In the genomic region with DNA sequence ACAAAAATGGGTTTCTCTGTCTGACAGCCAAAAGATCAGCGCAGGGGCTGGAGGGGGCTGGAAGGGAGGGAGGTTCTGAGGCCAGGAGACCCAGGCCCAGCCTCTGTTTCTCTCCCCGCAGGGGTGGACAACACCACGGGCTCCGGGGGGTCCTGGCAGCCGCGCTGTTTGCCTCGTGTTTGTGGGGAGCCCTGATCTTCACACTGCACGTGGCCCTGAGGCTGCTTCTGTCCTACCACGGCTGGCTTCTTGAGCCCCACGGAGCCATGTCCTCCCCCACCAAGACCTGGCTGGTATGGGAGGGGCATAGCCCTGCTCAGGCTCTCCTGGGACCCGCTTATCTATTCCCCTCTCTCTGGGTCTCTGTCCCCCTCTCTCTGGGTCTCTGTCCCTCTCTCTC, we compare ENCODE assay signal across 20 cellular contexts. TPM values are rescaled to one million over a fixed set of nuclear protein-coding genes. Genes with fewer than 3 reads are reported as not detected.
A peak's percentile ranks its signal among the peaks of the same experiment; 100 is the strongest.
DNase-seq lines count a peak whose midpoint lies in the region; ATAC-seq, FAIRE-seq and TF ChIP-seq lines count a peak whose summit lies in the region.
"Had no signal": no experiment of that assay in that cellular context is flagged by ENCODE, and none has a peak within 500 bp of the region (broad histone marks: within the 10 kb centered on the region; RNA-seq: fewer than 3 reads in every experiment).

No MANE protein-coding gene starts in this region.

- no peak overlapping the region for H3K27ac Mint-ChIP-seq in activated CD8-positive, alpha-beta T cell treated with anti-CD3 and anti-CD28 coated beads, Interleukin-2, amount 10 ng/mL, durations not matched to agents 7 days and 5 days
- H3K27ac Mint-ChIP-seq in activated CD8-positive, alpha-beta T cell treated with anti-CD3 and anti-CD28 coated beads for 36 hours, result no peak overlapping the region

- H3K27me3 ChIP-seq in HCT116 (ENCODE audit: insufficient read depth, low read length) (no peaks in the 10 kb centered on the region), K562 (ENCODE audit: control insufficient read depth in 2 of 2, insufficient read depth in 2 of 2, low read length in 2 of 2) (no peaks in the 10 kb centered on the region)
- H3K27me3 ChIP-seq: BLaER1 treated with 17β-estradiol and CSF1 and Interleukin-3, amounts not matched to agents 10 nM and 100 nM had no signal

- no peak for TF ChIP-seq EP300 in K562 (IDR thresholded peaks at IDR 0.05; ENCODE audit: low read length)

- no peak for TF ChIP-seq CTCF in activated CD8-positive, alpha-beta T cell treated with anti-CD3 and anti-CD28 coated beads for 36 hours (IDR thresholded peaks at IDR 0.05)
- TF ChIP-seq CTCF in HCT116 (IDR thresholded peaks at IDR 0.05 in 2 of 3, conservative IDR thresholded peaks at IDR 0.05 in 1 of 3; ENCODE audit: borderline replicate concordance in 1 of 3, insufficient read depth in 1 of 3, low read depth in 2 of 3, low read length in 2 of 3), result no peak
- no peak for TF ChIP-seq CTCF in K562 (IDR thresholded peaks at IDR 0.05 in 2 of 3, conservative IDR thresholded peaks at IDR 0.05 in 1 of 3; ENCODE audit: insufficient read depth in 2 of 3, low read depth in 1 of 3, low read length in 3 of 3)

- H3K9me3 Mint-ChIP-seq in activated CD8-positive, alpha-beta T cell treated with anti-CD3 and anti-CD28 coated beads, Interleukin-2, amount 10 ng/mL, durations not matched to agents 7 days and 5 days (ENCODE audit: insufficient read depth), result no peaks in the 10 kb centered on the region
- no peaks in the 10 kb centered on the region for H3K9me3 Mint-ChIP-seq in activated CD8-positive, alpha-beta T cell treated with anti-CD3 and anti-CD28 coated beads for 36 hours
- H3K9me3 Mint-ChIP-seq: CD8-positive, alpha-beta memory T cell had no signal

- no peaks in the 10 kb centered on the region for H3K9me3 ChIP-seq in HCT116 (ENCODE audit: control insufficient read depth in 1 of 2, insufficient read depth in 1 of 2, low read depth in 1 of 2, low read length in 2 of 2)
- no peaks in the 10 kb centered on the region for H3K9me3 ChIP-seq in K562 (replicated peaks; ENCODE audit: control insufficient read depth, insufficient read depth, low read depth, low read length)
- H3K9me3 ChIP-seq: BLaER1 treated with 17β-estradiol and CSF1 and Interleukin-3, amounts not matched to agents 10 nM and 100 nM had no signal

- no TSS peak for BruUV-seq in HCT116 (replicated peaks; lab: Mats Ljungman, UMichigan)
- BruUV-seq in K562 (replicated peaks; lab: Mats Ljungman, UMichigan), result no TSS peak

- no peaks in the 10 kb centered on the region for H3K36me3 Mint-ChIP-seq in activated CD8-positive, alpha-beta T cell treated with anti-CD3 and anti-CD28 coated beads, Interleukin-2, amount 10 ng/mL, durations not matched to agents 7 days and 5 days (ENCODE audit: low read depth)
- no peaks in the 10 kb centered on the region for H3K36me3 Mint-ChIP-seq in activated CD8-positive, alpha-beta T cell treated with anti-CD3 and anti-CD28 coated beads for 36 hours (ENCODE audit: low read depth)
- H3K36me3 Mint-ChIP-seq: CD8-positive, alpha-beta memory T cell had no signal

- H3K9ac ChIP-seq in HCT116 (ENCODE audit: low read length) (no peak overlapping the region), K562 (ENCODE audit: insufficient read depth in 1 of 2, low read depth in 2 of 2, low read length in 2 of 2) (peak overlapping the region; percentile 52 to 80; a peak in 3 of 4 replicates)
- H3K9ac ChIP-seq: BLaER1 treated with 17β-estradiol and CSF1 and Interleukin-3, amounts not matched to agents 10 nM and 100 nM; GM23248 had no signal

- no peaks in the 10 kb centered on the region for H3K9me1 ChIP-seq in K562 (ENCODE audit: control insufficient read depth, insufficient read depth, low read length)

- no peaks in the 10 kb centered on the region for H3K9me2 ChIP-seq in HCT116 (ENCODE audit: insufficient read depth)

- no peak overlapping the region for H3K4me3 Mint-ChIP-seq in activated CD8-positive, alpha-beta T cell treated with anti-CD3 and anti-CD28 coated beads, Interleukin-2, amount 10 ng/mL, durations not matched to agents 7 days and 5 days
- H3K4me3 Mint-ChIP-seq in activated CD8-positive, alpha-beta T cell treated with anti-CD3 and anti-CD28 coated beads for 36 hours, result no peak overlapping the region
- H3K4me3 Mint-ChIP-seq: CD8-positive, alpha-beta memory T cell had no signal

- H3K27me3 Mint-ChIP-seq in activated CD8-positive, alpha-beta T cell treated with anti-CD3 and anti-CD28 coated beads, Interleukin-2, amount 10 ng/mL, durations not matched to agents 7 days and 5 days (ENCODE audit: low read depth), result no peaks in the 10 kb centered on the region
- H3K27me3 Mint-ChIP-seq in activated CD8-positive, alpha-beta T cell treated with anti-CD3 and anti-CD28 coated beads for 36 hours, result no peaks in the 10 kb centered on the region

- H2AFZ ChIP-seq in HCT116 (ENCODE audit: low read depth, low read length, poor library complexity, severe bottlenecking) (no peak overlapping the region), K562 (ENCODE audit: low read depth, low read length) (peak overlapping the region; percentile 94)
- H2AFZ ChIP-seq: GM23248 had no signal

- H3K4me3 ChIP-seq in HCT116 (replicated peaks in 1 of 2; ENCODE audit: low read depth in 1 of 2, low read length in 2 of 2), result no peak overlapping the region
- H3K4me3 ChIP-seq in K562, result no peak overlapping the region
- H3K4me3 ChIP-seq: BLaER1 treated with 17β-estradiol and CSF1 and Interleukin-3, amounts not matched to agents 10 nM and 100 nM; GM23248 had no signal

- H3K4me2 ChIP-seq in HCT116 (ENCODE audit: low read length) (no peak overlapping the region), K562 (ENCODE audit: insufficient read depth, low read length) (peak overlapping the region; percentile 46; the same call in 1 of the 2 replicates)
- H3K4me2 ChIP-seq: BLaER1 treated with 17β-estradiol and CSF1 and Interleukin-3, amounts not matched to agents 10 nM and 100 nM had no signal

- no peak for FAIRE-seq in K562 (lab: Jason Lieb, UNC)
- FAIRE-seq: A204.1, G401.6, RCC 7860 had no signal

- H3K4me1 ChIP-seq in HCT116 (ENCODE audit: control insufficient read depth in 1 of 2, insufficient read depth in 2 of 2, low read length in 2 of 2) (peaks cover 4 to 14% of the 10 kb centered on the region in 2 experiments; a peak in 3 of 4 replicates), K562 (replicated peaks in 1 of 2; ENCODE audit: control insufficient read depth in 2 of 2, insufficient read depth in 2 of 2, low read length in 2 of 2) (peaks cover 10 to 17% of the 10 kb centered on the region in 2 experiments; a peak in 4 of 5 replicates)

- DNase-seq in activated CD8-positive, alpha-beta T cell treated with anti-CD3 and anti-CD28 coated beads, Interleukin-2, amount 10 ng/mL, durations not matched to agents 7 days and 5 days, result no peak
- no peak for DNase-seq in activated CD8-positive, alpha-beta T cell treated with anti-CD3 and anti-CD28 coated beads for 36 hours
- DNase-seq in HCT116 (ENCODE audit: low read depth, low spot score) (no peak), K562 (ENCODE audit: extremely low read depth in 1 of 4, low spot score in 3 of 4) (peak in 2 of 4 experiments; percentile 49), sciatic nerve (ENCODE audit: low spot score) (no peak), NOMO-1 treated with dmso at 0.1 percent for 144 hours (lab: John Stamatoyannopoulos, UW; ENCODE audit: unreplicated experiment) (no peak), islet precursor cell (no peak), mucosa of gallbladder (ENCODE audit: low spot score) (no peak)
- DNase-seq: CD8-positive, alpha-beta memory T cell; DMS79 treated with DMSO at 0.1 percent for 48 hours; GM23248; NCI-H1092 treated with DMSO at 0.1 percent for 48 hours; NCI-H1694; NCI-H524 treated with DMSO at 0.1 percent for 48 hours; SHP77 had no signal

- no peaks in the 10 kb centered on the region for H3K79me2 ChIP-seq in HCT116 (ENCODE audit: insufficient read depth, low read length)
- H3K79me2 ChIP-seq in K562 (ENCODE audit: control insufficient read depth, insufficient read depth, low read length), result no peaks in the 10 kb centered on the region

- H4K20me1 ChIP-seq in HCT116 (ENCODE audit: insufficient read depth) (no peaks in the 10 kb centered on the region), K562 (replicated peaks; ENCODE audit: control insufficient read depth, insufficient read depth, low read length) (no peaks in the 10 kb centered on the region)
- H4K20me1 ChIP-seq: BLaER1 treated with 17β-estradiol and CSF1 and Interleukin-3, amounts not matched to agents 10 nM and 100 nM had no signal

- CTCF ChIA-PET in activated CD8-positive, alpha-beta T cell treated with anti-CD3 and anti-CD28 coated beads, Interleukin-2, amount 10 ng/mL, durations not matched to agents 7 days and 5 days (lab: Charles Lee), result interaction anchor here (1.2 kb wide), 1 partner anchor 28 kb away, joined by 3 read pairs; no protein-coding TSS in a partner anchor
- CTCF ChIA-PET in activated CD8-positive, alpha-beta T cell treated with anti-CD3 and anti-CD28 coated beads for 36 hours (lab: Charles Lee), result interaction anchor here (0.7 to 3.3 kb wide), 2 partner anchors 17 to 22 kb away, joined by 3 to 11 read pairs; no protein-coding TSS in a partner anchor
- CTCF ChIA-PET in HCT116 (lab: Charles Lee) (no interaction called here), K562 (lab: Yijun Ruan, JAX; ENCODE audit: low intra/inter-chr PET ratio) (no interaction called here)

- in situ Hi-C loops in K562 (cut with MboI), result no loop called here

- RAD21 ChIA-PET in HCT116 (lab: Charles Lee; ENCODE audit: low non-redundant PET in 1 of 2, low total read pairs in 2 of 2, uncharacterized antibody in 2 of 2, unreplicated experiment in 2 of 2), result no interaction called here

- intact Hi-C loops in activated CD8-positive, alpha-beta T cell treated with anti-CD3 and anti-CD28 coated beads for 36 hours (cut with micrococcal nuclease), result no loop called here
- intact Hi-C loops in HCT116 (cut with micrococcal nuclease) (no loop called here), K562 (cut with micrococcal nuclease) (no loop called here), sciatic nerve (cut with DNase I) (no loop called here)

- ATAC-seq in activated CD8-positive, alpha-beta T cell treated with anti-CD3 and anti-CD28 coated beads, Interleukin-2, amount 10 ng/mL, durations not matched to agents 7 days and 5 days, result peak; percentile 55
- ATAC-seq in activated CD8-positive, alpha-beta T cell treated with anti-CD3 and anti-CD28 coated beads for 36 hours, result no peak
- ATAC-seq in HCT116 (peak; percentile 45), K562 (peak; percentile 79), sciatic nerve (peak; percentile 14)

- TF ChIP-seq RAD21 in HCT116 (IDR thresholded peaks at IDR 0.05; ENCODE audit: low read depth) (no peak), K562 (CRISPR knock-in tag; conservative IDR thresholded peaks at IDR 0.05 in 1 of 2, IDR thresholded peaks at IDR 0.05 in 1 of 2) (no peak)

- H3K4me1 Mint-ChIP-seq in activated CD8-positive, alpha-beta T cell treated with anti-CD3 and anti-CD28 coated beads, Interleukin-2, amount 10 ng/mL, durations not matched to agents 7 days and 5 days (ENCODE audit: low read depth), result no peaks in the 10 kb centered on the region
- no peaks in the 10 kb centered on the region for H3K4me1 Mint-ChIP-seq in activated CD8-positive, alpha-beta T cell treated with anti-CD3 and anti-CD28 coated beads for 36 hours (ENCODE audit: low read depth)
- H3K4me1 Mint-ChIP-seq: CD8-positive, alpha-beta memory T cell had no signal

- no peaks in the 10 kb centered on the region for H3K36me3 ChIP-seq in HCT116 (ENCODE audit: control insufficient read depth in 1 of 2, insufficient read depth in 2 of 2, low read length in 2 of 2)
- H3K36me3 ChIP-seq in K562 (ENCODE audit: control insufficient read depth, insufficient read depth, low read length), result no peaks in the 10 kb centered on the region
- H3K36me3 ChIP-seq: BLaER1 treated with 17β-estradiol and CSF1 and Interleukin-3, amounts not matched to agents 10 nM and 100 nM had no signal

- TF ChIP-seq POLR2A in HCT116 (IDR thresholded peaks at IDR 0.05; ENCODE audit: borderline replicate concordance, extremely low read depth, insufficient read depth, insufficient read length), result no peak
- TF ChIP-seq POLR2A in K562 (conservative IDR thresholded peaks at IDR 0.05), result no peak

- POLR2A ChIA-PET in activated CD8-positive, alpha-beta T cell treated with anti-CD3 and anti-CD28 coated beads, Interleukin-2, amount 10 ng/mL, durations not matched to agents 7 days and 5 days (lab: Charles Lee), result interaction anchor here (0.6 kb wide), 1 partner anchor 148 kb away, joined by 3 read pairs; no protein-coding TSS in a partner anchor
- POLR2A ChIA-PET in activated CD8-positive, alpha-beta T cell treated with anti-CD3 and anti-CD28 coated beads for 36 hours (lab: Charles Lee), result interaction anchor here (1.6 kb wide), 1 partner anchor 16 kb away, joined by 6 read pairs; no protein-coding TSS in a partner anchor
- POLR2A ChIA-PET in HCT116 (lab: Charles Lee) (interaction anchor here (1.2 kb wide), 1 partner anchor 17 kb away, joined by 5 read pairs; no protein-coding TSS in a partner anchor), K562 (lab: Yijun Ruan, JAX) (interaction anchor here (0.9 kb wide), 1 partner anchor 8 kb away, joined by 4 read pairs; no protein-coding TSS in a partner anchor)

- no peak overlapping the region for H3K27ac ChIP-seq in HCT116 (ENCODE audit: low read depth, low read length)
- peak overlapping the region; percentile 19; the same call in 2 of the 3 replicates for H3K27ac ChIP-seq in K562 (ENCODE audit: extremely low read depth, low read depth, low read length)
- H3K27ac ChIP-seq: BLaER1 treated with 17β-estradiol and CSF1 and Interleukin-3, amounts not matched to agents 10 nM and 100 nM; GM23248 had no signal

- 38% methylated on average over 11 of the region's 11 CpGs for whole genome bisulfite sequencing in K562 (ENCODE audit: insufficient coverage, low coverage, missing lambda C conversion rate)

RNA-seq across cellular contexts. Expression of a gene that starts 9.6 kb away (rescaled TPM):
- under 1 TPM; 0.52 to 0.82 TPM for total RNA-seq in activated CD8-positive, alpha-beta T cell treated with anti-CD3 and anti-CD28 coated beads, Interleukin-2, amount 10 ng/mL, durations not matched to agents 7 days and 5 days
- 1 to 10 TPM in 1 of 2 experiments, under 1 TPM in 1; 0.69 to 1.0 TPM for total RNA-seq in activated CD8-positive, alpha-beta T cell treated with anti-CD3 and anti-CD28 coated beads for 36 hours
- total RNA-seq in HCT116 (2021; ENCODE audit: unreplicated experiment), result 12.0 TPM
- 17.6 and 18.4 TPM in 2 replicates for polyA plus RNA-seq in HCT116 (2012)
- total RNA-seq in K562 (2011; cell fraction: chromatin; rRNA removed; ENCODE audit: low replicate concordance), result 2.6 and 5.2 TPM in 2 replicates
- total RNA-seq in K562 (2011; cell fraction: nucleolus; rRNA removed), result 3.6 and 3.7 TPM in 2 replicates
- 1.8 and 3.9 TPM in 2 replicates for total RNA-seq in K562 (2011; cell fraction: nucleoplasm; rRNA removed)
- 2.5 and 2.7 TPM in 2 replicates for total RNA-seq in K562 (2014; rRNA removed)
- 1.9 and 3.0 TPM in 2 replicates for total RNA-seq in K562 (2014; rRNA removed; fragmentation: Illumina TruSeq; extraction: Trizol)
- 2.1 and 2.8 TPM in 2 replicates for total RNA-seq in K562 (2015; rRNA removed; fragmentation: Illumina TruSeq; extraction: Trizol)
- 3.1 and 4.4 TPM in 2 replicates for total RNA-seq in K562 (2021)
- 1.9 and 3.6 TPM in 2 replicates for polyA plus RNA-seq in K562 (2011; rRNA removed)
- polyA plus RNA-seq in K562 (2011; cell fraction: cytosol; rRNA removed), result 4.7 and 7.4 TPM in 2 replicates
- 3.6 and 4.2 TPM in 2 replicates for polyA plus RNA-seq in K562 (2011; cell fraction: nucleus; rRNA removed)
- polyA plus RNA-seq in K562 (2012), result 5.1 and 6.1 TPM in 2 replicates
- 4.8 and 5.1 TPM in 2 replicates for polyA plus RNA-seq in K562 (2014; fragmentation: Illumina TruSeq; extraction: Trizol)
- polyA plus RNA-seq in K562 (2014; fragmentation: Nextera tagmentation; extraction: Ambion mirVana), result 10 to 100 TPM; 11.5 to 12.3 TPM
- polyA plus RNA-seq in K562 (2014; rRNA removed), result 2.1 and 4.0 TPM in 2 replicates
- 0.53 and 0.96 TPM in 2 replicates for polyA minus RNA-seq in K562 (2011; rRNA and poly(A)+ RNA removed)
- not detected in 2 replicates for polyA minus RNA-seq in K562 (2011; cell fraction: cytosol; rRNA and poly(A)+ RNA removed)
- 0.27 and 2.1 TPM in 2 replicates for polyA minus RNA-seq in K562 (2011; cell fraction: nucleus; rRNA and poly(A)+ RNA removed)
- total RNA-seq in sciatic nerve, result 5.9 TPM
- 14.2 TPM for total RNA-seq in mucosa of gallbladder
- total RNA-seq: MCF 10A had no signal
- polyA plus RNA-seq: CD8-positive, alpha-beta memory T cell had no signal

RNA-seq across cellular contexts. Expression of a gene that starts 11.2 kb away (rescaled TPM):
- total RNA-seq in activated CD8-positive, alpha-beta T cell treated with anti-CD3 and anti-CD28 coated beads, Interleukin-2, amount 10 ng/mL, durations not matched to agents 7 days and 5 days, result 1 to 10 TPM; 4.4 to 4.5 TPM
- 1 to 10 TPM; 5.2 to 6.2 TPM for total RNA-seq in activated CD8-positive, alpha-beta T cell treated with anti-CD3 and anti-CD28 coated beads for 36 hours
- 12.1 TPM for total RNA-seq in HCT116 (2021; ENCODE audit: unreplicated experiment)
- polyA plus RNA-seq in HCT116 (2012), result 6.4 and 7.6 TPM in 2 replicates
- 13.0 and 50.8 TPM in 2 replicates for total RNA-seq in K562 (2011; cell fraction: chromatin; rRNA removed; ENCODE audit: low replicate concordance)
- 29.6 and 33.4 TPM in 2 replicates for total RNA-seq in K562 (2011; cell fraction: nucleolus; rRNA removed)
- total RNA-seq in K562 (2011; cell fraction: nucleoplasm; rRNA removed), result 21.0 and 23.9 TPM in 2 replicates
- 2.4 and 2.7 TPM in 2 replicates for total RNA-seq in K562 (2014; rRNA removed)
- total RNA-seq in K562 (2014; rRNA removed; fragmentation: Illumina TruSeq; extraction: Trizol), result 0.32 and 0.47 TPM in 2 replicates
- total RNA-seq in K562 (2015; rRNA removed; fragmentation: Illumina TruSeq; extraction: Trizol), result 1.9 and 2.4 TPM in 2 replicates
- total RNA-seq in K562 (2021), result 5.4 and 7.0 TPM in 2 replicates
- polyA plus RNA-seq in K562 (2011; rRNA removed), result 1.3 and 2.2 TPM in 2 replicates
- polyA plus RNA-seq in K562 (2011; cell fraction: cytosol; rRNA removed), result 1.8 and 4.7 TPM in 2 replicates
- 24.4 and 55.5 TPM in 2 replicates for polyA plus RNA-seq in K562 (2011; cell fraction: nucleus; rRNA removed)
- polyA plus RNA-seq in K562 (2012), result 3.6 and 4.4 TPM in 2 replicates
- polyA plus RNA-seq in K562 (2014; fragmentation: Illumina TruSeq; extraction: Trizol), result 2.1 and 2.7 TPM in 2 replicates
- polyA plus RNA-seq in K562 (2014; fragmentation: Nextera tagmentation; extraction: Ambion mirVana), result under 1 TPM in 1 of 2 experiments, not detected in 1; 0.13 TPM
- 5.7 and 8.4 TPM in 2 replicates for polyA plus RNA-seq in K562 (2014; rRNA removed)
- 0.15 and 0.60 TPM in 2 replicates for polyA minus RNA-seq in K562 (2011; rRNA and poly(A)+ RNA removed)
- polyA minus RNA-seq in K562 (2011; cell fraction: cytosol; rRNA and poly(A)+ RNA removed), result 1.0 and 1.3 TPM in 2 replicates
- 6.1 and 6.9 TPM in 2 replicates for polyA minus RNA-seq in K562 (2011; cell fraction: nucleus; rRNA and poly(A)+ RNA removed)
- 3.7 TPM for total RNA-seq in sciatic nerve
- 1.3 TPM for total RNA-seq in mucosa of gallbladder
- total RNA-seq: GM23248 had no signal

RNA-seq across cellular contexts. Expression of a gene that starts 23.5 kb away (rescaled TPM):
- 100 to 1,000 TPM; 160 to 169 TPM for total RNA-seq in activated CD8-positive, alpha-beta T cell treated with anti-CD3 and anti-CD28 coated beads, Interleukin-2, amount 10 ng/mL, durations not matched to agents 7 days and 5 days
- total RNA-seq in activated CD8-positive, alpha-beta T cell treated with anti-CD3 and anti-CD28 coated beads for 36 hours, result 100 to 1,000 TPM; 419 to 437 TPM
- total RNA-seq in HCT116 (2021; ENCODE audit: unreplicated experiment) (428 TPM), K562 (2014; rRNA removed) (371 and 483 TPM in 2 replicates), K562 (2014; rRNA removed; fragmentation: Illumina TruSeq; extraction: Trizol) (132 and 169 TPM in 2 replicates), K562 (2015; rRNA removed; fragmentation: Illumina TruSeq; extraction: Trizol) (326 and 337 TPM in 2 replicates), K562 (2021) (324 and 326 TPM in 2 replicates), sciatic nerve (103 TPM), mucosa of gallbladder (103 TPM)
- 595 and 673 TPM in 2 replicates for polyA plus RNA-seq in HCT116 (2012)
- total RNA-seq in K562 (2011; cell fraction: chromatin; rRNA removed; ENCODE audit: low replicate concordance), result 329 and 693 TPM in 2 replicates
- 420 and 469 TPM in 2 replicates for total RNA-seq in K562 (2011; cell fraction: nucleolus; rRNA removed)
- 336 and 338 TPM in 2 replicates for total RNA-seq in K562 (2011; cell fraction: nucleoplasm; rRNA removed)
- polyA plus RNA-seq in K562 (2011; rRNA removed) (407 and 436 TPM in 2 replicates), K562 (2014; fragmentation: Illumina TruSeq; extraction: Trizol) (446 and 465 TPM in 2 replicates), K562 (2014; fragmentation: Nextera tagmentation; extraction: Ambion mirVana) (10 to 100 TPM; 13.3 to 74.0 TPM), K562 (2014; rRNA removed) (464 and 510 TPM in 2 replicates)
- 562 and 863 TPM in 2 replicates for polyA plus RNA-seq in K562 (2011; cell fraction: cytosol; rRNA removed)
- polyA plus RNA-seq in K562 (2011; cell fraction: nucleus; rRNA removed), result 575 and 667 TPM in 2 replicates
- polyA plus RNA-seq in K562 (2012), result 194 and 423 TPM in 2 replicates
- polyA minus RNA-seq in K562 (2011; rRNA and poly(A)+ RNA removed), result 337 and 429 TPM in 2 replicates
- 187 and 188 TPM in 2 replicates for polyA minus RNA-seq in K562 (2011; cell fraction: cytosol; rRNA and poly(A)+ RNA removed)
- polyA minus RNA-seq in K562 (2011; cell fraction: nucleus; rRNA and poly(A)+ RNA removed), result 171 and 244 TPM in 2 replicates

RNA-seq across cellular contexts. Expression of a gene that starts 34.8 kb away (rescaled TPM):
- 10 to 100 TPM; 84.7 to 87.7 TPM for total RNA-seq in activated CD8-positive, alpha-beta T cell treated with anti-CD3 and anti-CD28 coated beads, Interleukin-2, amount 10 ng/mL, durations not matched to agents 7 days and 5 days
- total RNA-seq in activated CD8-positive, alpha-beta T cell treated with anti-CD3 and anti-CD28 coated beads for 36 hours, result 10 to 100 TPM; 63.4 to 64.6 TPM
- total RNA-seq in HCT116 (2021; ENCODE audit: unreplicated experiment) (93.9 TPM), K562 (2014; rRNA removed) (128 and 169 TPM in 2 replicates), K562 (2014; rRNA removed; fragmentation: Illumina TruSeq; extraction: Trizol) (17.0 and 18.8 TPM in 2 replicates), K562 (2015; rRNA removed; fragmentation: Illumina TruSeq; extraction: Trizol) (26.5 and 29.4 TPM in 2 replicates), K562 (2021) (183 and 185 TPM in 2 replicates), sciatic nerve (11.5 TPM), mucosa of gallbladder (18.9 TPM)
- polyA plus RNA-seq in HCT116 (2012), result 71.6 and 83.5 TPM in 2 replicates
- total RNA-seq in K562 (2011; cell fraction: chromatin; rRNA removed; ENCODE audit: low replicate concordance), result 31.5 and 83.3 TPM in 2 replicates
- total RNA-seq in K562 (2011; cell fraction: nucleolus; rRNA removed), result 79.4 and 85.7 TPM in 2 replicates
- 47.0 and 50.7 TPM in 2 replicates for total RNA-seq in K562 (2011; cell fraction: nucleoplasm; rRNA removed)
- polyA plus RNA-seq in K562 (2011; rRNA removed) (81.2 and 95.3 TPM in 2 replicates), K562 (2014; fragmentation: Illumina TruSeq; extraction: Trizol) (85.6 and 184 TPM in 2 replicates), K562 (2014; fragmentation: Nextera tagmentation; extraction: Ambion mirVana) (1 to 10 TPM; 7.4 to 7.5 TPM), K562 (2014; rRNA removed) (263 and 282 TPM in 2 replicates)
- polyA plus RNA-seq in K562 (2011; cell fraction: cytosol; rRNA removed), result 132 and 350 TPM in 2 replicates
- polyA plus RNA-seq in K562 (2011; cell fraction: nucleus; rRNA removed), result 132 and 212 TPM in 2 replicates
- polyA plus RNA-seq in K562 (2012), result 164 and 177 TPM in 2 replicates
- 8.8 and 10.7 TPM in 2 replicates for polyA minus RNA-seq in K562 (2011; rRNA and poly(A)+ RNA removed)
- polyA minus RNA-seq in K562 (2011; cell fraction: cytosol; rRNA and poly(A)+ RNA removed), result 29.2 and 36.0 TPM in 2 replicates
- 22.6 and 24.0 TPM in 2 replicates for polyA minus RNA-seq in K562 (2011; cell fraction: nucleus; rRNA and poly(A)+ RNA removed)

RNA-seq across cellular contexts. Expression of a gene that starts 34.9 kb away (rescaled TPM):
- 100 to 1,000 TPM; 133 to 137 TPM for total RNA-seq in activated CD8-positive, alpha-beta T cell treated with anti-CD3 and anti-CD28 coated beads, Interleukin-2, amount 10 ng/mL, durations not matched to agents 7 days and 5 days
- 100 to 1,000 TPM in 1 of 2 experiments, 10 to 100 TPM in 1; 90.8 to 108 TPM for total RNA-seq in activated CD8-positive, alpha-beta T cell treated with anti-CD3 and anti-CD28 coated beads for 36 hours
- 129 TPM for total RNA-seq in HCT116 (2021; ENCODE audit: unreplicated experiment)
- 109 and 131 TPM in 2 replicates for polyA plus RNA-seq in HCT116 (2012)
- total RNA-seq in K562 (2011; cell fraction: chromatin; rRNA removed; ENCODE audit: low replicate concordance), result 63.4 and 152 TPM in 2 replicates
- 90.7 and 93.9 TPM in 2 replicates for total RNA-seq in K562 (2011; cell fraction: nucleolus; rRNA removed)
- 78.8 and 106 TPM in 2 replicates for total RNA-seq in K562 (2011; cell fraction: nucleoplasm; rRNA removed)
- 113 and 160 TPM in 2 replicates for total RNA-seq in K562 (2014; rRNA removed)
- total RNA-seq in K562 (2014; rRNA removed; fragmentation: Illumina TruSeq; extraction: Trizol), result 28.5 and 40.9 TPM in 2 replicates
- total RNA-seq in K562 (2015; rRNA removed; fragmentation: Illumina TruSeq; extraction: Trizol), result 64.0 and 65.4 TPM in 2 replicates
- total RNA-seq in K562 (2021), result 125 and 132 TPM in 2 replicates
- 54.5 and 66.4 TPM in 2 replicates for polyA plus RNA-seq in K562 (2011; rRNA removed)
- polyA plus RNA-seq in K562 (2011; cell fraction: cytosol; rRNA removed), result 56.8 and 134 TPM in 2 replicates
- 106 and 215 TPM in 2 replicates for polyA plus RNA-seq in K562 (2011; cell fraction: nucleus; rRNA removed)
- 119 and 139 TPM in 2 replicates for polyA plus RNA-seq in K562 (2012)
- polyA plus RNA-seq in K562 (2014; fragmentation: Illumina TruSeq; extraction: Trizol), result 118 and 119 TPM in 2 replicates
- 10 to 100 TPM in 1 of 2 experiments, 1 to 10 TPM in 1; 7.5 to 11.6 TPM for polyA plus RNA-seq in K562 (2014; fragmentation: Nextera tagmentation; extraction: Ambion mirVana)
- 118 and 145 TPM in 2 replicates for polyA plus RNA-seq in K562 (2014; rRNA removed)
- polyA minus RNA-seq in K562 (2011; rRNA and poly(A)+ RNA removed), result 11.1 and 16.9 TPM in 2 replicates
- polyA minus RNA-seq in K562 (2011; cell fraction: cytosol; rRNA and poly(A)+ RNA removed), result 36.4 and 44.4 TPM in 2 replicates
- polyA minus RNA-seq in K562 (2011; cell fraction: nucleus; rRNA and poly(A)+ RNA removed), result 13.9 and 17.5 TPM in 2 replicates
- total RNA-seq in sciatic nerve, result 76.7 TPM
- total RNA-seq in mucosa of gallbladder, result 174 TPM

Comparison
In these comparisons a context has a peak if more than half of its experiments do, and no peak if none do; other contexts are left out.
1. CTCF ChIA-PET loops: an anchor here in activated CD8-positive, alpha-beta T cell treated with anti-CD3 and anti-CD28 coated beads, Interleukin-2, amount 10 ng/mL, durations not matched to agents 7 days and 5 days (1.2 kb wide) and activated CD8-positive, alpha-beta T cell treated with anti-CD3 and anti-CD28 coated beads for 36 hours (0.7 to 3.3 kb wide); none called in HCT116 and K562.